In genomic region chr12:73841963-73842362, GRCh38 we compare ENCODE assay signal across 36 cellular contexts.
"Had no signal": no experiment of that assay in that cellular context is flagged by ENCODE, and none has a peak within 500 bp of the region (broad histone marks: within the 10 kb centered on the region; RNA-seq: fewer than 3 reads in every experiment).

No MANE protein-coding gene starts in this region.

- H3K36me3 ChIP-seq: ascending aorta, cardiac muscle cell had no signal

- H3K4me3 ChIP-seq: ascending aorta, cardiac muscle cell had no signal

- ATAC-seq: activated CD8-positive, alpha-beta T cell treated with anti-CD3 and anti-CD28 coated beads for 36 hours; activated naive CD8-positive, alpha-beta T cell treated with anti-CD3 and anti-CD28 coated beads, Interleukin-2, amount 50 U/mL, for 24 hours had no signal

- H3K27ac Mint-ChIP-seq: activated B cell treated with CpG ODN at 0.5 μM for 24 hours; activated CD4-positive, alpha-beta memory T cell treated with anti-CD3 and anti-CD28 coated beads for 36 hours; activated CD4-positive, alpha-beta T cell treated with anti-CD3 and anti-CD28 coated beads, Interleukin-2, amount 10 ng/mL, durations not matched to agents 24 days and 14 days; activated CD8-positive, alpha-beta T cell treated with anti-CD3 and anti-CD28 coated beads for 36 hours; activated naive CD4-positive, alpha-beta T cell treated with anti-CD3 and anti-CD28 coated beads, Interleukin-2, amount 10 ng/mL, durations not matched to agents 7 days and 5 days; activated naive CD4-positive, alpha-beta T cell treated with anti-CD3 and anti-CD28 coated beads, Interleukin-2, amount 50 U/mL, for 24 hours; activated naive CD8-positive, alpha-beta T cell; activated naive CD8-positive, alpha-beta T cell treated with anti-CD3 and anti-CD28 coated beads, Interleukin-2, amount 10 ng/mL, durations not matched to agents 7 days and 5 days; activated naive CD8-positive, alpha-beta T cell treated with anti-CD3 and anti-CD28 coated beads, Interleukin-2, amount 50 U/mL, for 24 hours; activated T-helper 2 cell treated with anti-CD3 and anti-CD28 coated beads, Interferon-gamma antibody, Interleukin-2, Interleukin-4, amounts not matched to agents 10 μg/mL and 5 μg/mL and 100 μg/mL, durations not matched to agents 14 hours and 24 hours and 36 hours; brain; T-helper 1 cell treated with Interleukin-12 subunit alpha and Interleukin-12 subunit beta and Interleukin-4 antibody, amounts not matched to agents 30 μg/mL and 1 μg/mL, for 36 hours; T-helper 2 cell treated with Interferon-gamma antibody and Interleukin-4, amounts not matched to agents 5 μg/mL and 100 μg/mL, for 36 hours had no signal

- H3K27me3 Mint-ChIP-seq: activated B cell treated with CpG ODN at 0.5 μM for 24 hours; activated CD4-positive, alpha-beta memory T cell treated with anti-CD3 and anti-CD28 coated beads for 36 hours; activated CD4-positive, alpha-beta T cell treated with anti-CD3 and anti-CD28 coated beads, Interleukin-2, amount 10 ng/mL, durations not matched to agents 24 days and 14 days; activated CD8-positive, alpha-beta T cell treated with anti-CD3 and anti-CD28 coated beads for 36 hours; activated naive CD4-positive, alpha-beta T cell treated with anti-CD3 and anti-CD28 coated beads, Interleukin-2, amount 10 ng/mL, durations not matched to agents 7 days and 5 days; activated naive CD4-positive, alpha-beta T cell treated with anti-CD3 and anti-CD28 coated beads, Interleukin-2, amount 50 U/mL, for 24 hours; activated naive CD8-positive, alpha-beta T cell; activated naive CD8-positive, alpha-beta T cell treated with anti-CD3 and anti-CD28 coated beads, Interleukin-2, amount 10 ng/mL, durations not matched to agents 7 days and 5 days; activated naive CD8-positive, alpha-beta T cell treated with anti-CD3 and anti-CD28 coated beads, Interleukin-2, amount 50 U/mL, for 24 hours; central memory CD8-positive, alpha-beta T cell had no signal

- H3K4me3 Mint-ChIP-seq: activated B cell treated with CpG ODN at 0.5 μM for 24 hours; activated CD4-positive, alpha-beta memory T cell treated with anti-CD3 and anti-CD28 coated beads for 36 hours; activated CD4-positive, alpha-beta T cell treated with anti-CD3 and anti-CD28 coated beads, Interleukin-2, amount 10 ng/mL, durations not matched to agents 24 days and 14 days; activated CD8-positive, alpha-beta T cell treated with anti-CD3 and anti-CD28 coated beads for 36 hours; activated naive CD4-positive, alpha-beta T cell treated with anti-CD3 and anti-CD28 coated beads, Interleukin-2, amount 10 ng/mL, durations not matched to agents 7 days and 5 days; activated naive CD4-positive, alpha-beta T cell treated with anti-CD3 and anti-CD28 coated beads, Interleukin-2, amount 50 U/mL, for 24 hours; activated naive CD8-positive, alpha-beta T cell; activated naive CD8-positive, alpha-beta T cell treated with anti-CD3 and anti-CD28 coated beads, Interleukin-2, amount 10 ng/mL, durations not matched to agents 7 days and 5 days; activated naive CD8-positive, alpha-beta T cell treated with anti-CD3 and anti-CD28 coated beads, Interleukin-2, amount 50 U/mL, for 24 hours; brain; central memory CD8-positive, alpha-beta T cell; T-helper 1 cell treated with Interleukin-12 subunit alpha and Interleukin-12 subunit beta and Interleukin-4 antibody, amounts not matched to agents 30 μg/mL and 1 μg/mL, for 36 hours; T-helper 2 cell treated with Interferon-gamma antibody and Interleukin-4, amounts not matched to agents 5 μg/mL and 100 μg/mL, for 36 hours had no signal

- H3K4me1 Mint-ChIP-seq: activated B cell treated with CpG ODN at 0.5 μM for 24 hours; activated CD4-positive, alpha-beta T cell treated with anti-CD3 and anti-CD28 coated beads, Interleukin-2, amount 10 ng/mL, durations not matched to agents 24 days and 14 days; activated naive CD4-positive, alpha-beta T cell treated with anti-CD3 and anti-CD28 coated beads, Interleukin-2, amount 10 ng/mL, durations not matched to agents 7 days and 5 days; activated naive CD4-positive, alpha-beta T cell treated with anti-CD3 and anti-CD28 coated beads, Interleukin-2, amount 50 U/mL, for 24 hours; activated naive CD8-positive, alpha-beta T cell treated with anti-CD3 and anti-CD28 coated beads, Interleukin-2, amount 10 ng/mL, durations not matched to agents 7 days and 5 days; activated naive CD8-positive, alpha-beta T cell treated with anti-CD3 and anti-CD28 coated beads, Interleukin-2, amount 50 U/mL, for 24 hours; brain; central memory CD8-positive, alpha-beta T cell had no signal

- DNase-seq: activated B cell treated with CpG ODN at 0.5 μM for 24 hours; activated CD4-positive, alpha-beta memory T cell treated with anti-CD3 and anti-CD28 coated beads for 36 hours; activated CD4-positive, alpha-beta T cell treated with anti-CD3 and anti-CD28 coated beads for 4 hours; activated CD4-positive, alpha-beta T cell treated with anti-CD3 and anti-CD28 coated beads, Interleukin-2, amount 10 ng/mL, durations not matched to agents 24 days and 14 days; activated CD4-positive, alpha-beta T cell treated with anti-CD3 and anti-CD28 coated beads, Interleukin-2, amount 50 U/mL, for 1 hour; activated CD4-positive, alpha-beta T cell treated with anti-CD3 and anti-CD28 coated beads, Interleukin-2, amount 50 U/mL, for 4 hours; activated CD4-positive, CD25-positive, alpha-beta regulatory T cell treated with anti-CD3 and anti-CD28 coated beads, Interleukin-2, amount 50 U/mL, for 72 hours; activated CD8-positive, alpha-beta memory T cell treated with anti-CD3 and anti-CD28 coated beads, Interleukin-2, amount 50 U/mL, for 4 hours; activated CD8-positive, alpha-beta T cell treated with anti-CD3 and anti-CD28 coated beads for 36 hours; activated effector memory CD4-positive, alpha-beta T cell treated with Interleukin-2 at 50 U/mL for 16 hours; activated gamma-delta T cell; activated naive CD4-positive, alpha-beta T cell treated with anti-CD3 and anti-CD28 coated beads, Interleukin-2, amount 10 ng/mL, durations not matched to agents 7 days and 5 days; activated naive CD4-positive, alpha-beta T cell treated with Interleukin-2 at 50 U/mL for 16 hours; activated naive CD8-positive, alpha-beta T cell treated with anti-CD3 and anti-CD28 coated beads, Interleukin-2, amount 10 ng/mL, durations not matched to agents 7 days and 5 days; activated naive CD8-positive, alpha-beta T cell treated with anti-CD3 and anti-CD28 coated beads, Interleukin-2, amount 50 U/mL, for 24 hours; activated T-cell treated with anti-CD3 and anti-CD28 coated beads for 4 hours; activated T-cell treated with anti-CD3 and anti-CD28 coated beads, Interleukin-2, amount 50 U/mL, for 1 hour; activated T-cell treated with anti-CD3 and anti-CD28 coated beads, Interleukin-2, amount 50 U/mL, for 48 hours; amygdala; anterior cingulate cortex; caudate nucleus; cerebellar nuclear complex; T-helper 2 cell; T-helper 9 cell had no signal

- H3K4me1 ChIP-seq: ascending aorta had no signal

- H3K36me3 Mint-ChIP-seq: activated CD4-positive, alpha-beta memory T cell treated with anti-CD3 and anti-CD28 coated beads for 36 hours; activated naive CD4-positive, alpha-beta T cell treated with anti-CD3 and anti-CD28 coated beads, Interleukin-2, amount 10 ng/mL, durations not matched to agents 7 days and 5 days; activated naive CD4-positive, alpha-beta T cell treated with anti-CD3 and anti-CD28 coated beads, Interleukin-2, amount 50 U/mL, for 24 hours; activated naive CD8-positive, alpha-beta T cell; activated naive CD8-positive, alpha-beta T cell treated with anti-CD3 and anti-CD28 coated beads, Interleukin-2, amount 10 ng/mL, durations not matched to agents 7 days and 5 days; brain had no signal

- H3K27ac ChIP-seq: ascending aorta, cardiac muscle cell, VCaP had no signal

- H3K9me3 ChIP-seq: ascending aorta had no signal

- H3K27me3 ChIP-seq: ascending aorta, cardiac muscle cell had no signal

- FAIRE-seq: bronchial epithelial cell, TTC549 had no signal

- H3K9me3 Mint-ChIP-seq: activated CD4-positive, alpha-beta T cell treated with anti-CD3 and anti-CD28 coated beads, Interleukin-2, amount 10 ng/mL, durations not matched to agents 24 days and 14 days; activated naive CD4-positive, alpha-beta T cell treated with anti-CD3 and anti-CD28 coated beads, Interleukin-2, amount 10 ng/mL, durations not matched to agents 7 days and 5 days; activated naive CD4-positive, alpha-beta T cell treated with anti-CD3 and anti-CD28 coated beads, Interleukin-2, amount 50 U/mL, for 24 hours; activated naive CD8-positive, alpha-beta T cell treated with anti-CD3 and anti-CD28 coated beads, Interleukin-2, amount 10 ng/mL, durations not matched to agents 7 days and 5 days; activated T-helper 2 cell treated with anti-CD3 and anti-CD28 coated beads, Interferon-gamma antibody, Interleukin-2, Interleukin-4, amounts not matched to agents 10 μg/mL and 5 μg/mL and 100 μg/mL, durations not matched to agents 14 hours and 24 hours and 36 hours; brain; T-helper 1 cell treated with Interleukin-12 subunit alpha and Interleukin-12 subunit beta and Interleukin-4 antibody, amounts not matched to agents 30 μg/mL and 1 μg/mL, for 36 hours had no signal
